26 cellular contexts compared by ENCODE assay signal in the genomic region with DNA sequence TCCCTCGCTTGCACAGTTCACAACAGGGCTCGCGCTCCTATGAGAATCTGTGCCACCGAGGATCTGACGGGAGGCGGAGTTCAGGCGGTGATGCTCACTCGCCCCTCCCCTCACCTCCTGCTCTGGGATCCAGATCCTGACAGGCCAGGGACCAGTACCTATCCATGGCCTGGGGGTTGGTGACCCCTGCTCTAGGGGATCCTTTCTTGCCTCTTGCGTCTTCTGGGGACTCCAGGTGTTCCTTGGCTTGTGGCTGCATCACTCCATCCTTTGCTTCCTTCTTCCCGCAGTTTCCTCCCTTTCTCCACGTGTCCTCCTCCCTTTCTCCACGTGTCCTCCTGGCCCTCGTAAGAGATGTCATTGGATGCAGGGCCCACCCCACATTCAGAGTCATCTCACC. TPM values are rescaled to one million over a fixed set of nuclear protein-coding genes. Genes with fewer than 3 reads are reported as not detected.
"Had no signal": no experiment of that assay in that cellular context is flagged by ENCODE, and none has a peak within 500 bp of the region (broad histone marks: within the 10 kb centered on the region; RNA-seq: fewer than 3 reads in every experiment).

No MANE protein-coding gene starts in this region.

- ATAC-seq: activated CD4-positive, alpha-beta T cell treated with anti-CD3 and anti-CD28 coated beads for 36 hours; gastroesophageal sphincter; heart right ventricle; left cardiac atrium; mucosa of descending colon; right lobe of liver; WTC11 had no signal

- H3K27ac ChIP-seq: adrenal gland, coronary artery, esophagus squamous epithelium, gastroesophageal sphincter, heart right ventricle, right lobe of liver, tibial artery, uterus had no signal

- H3K36me3 ChIP-seq: uterus had no signal

- DNase-seq: activated CD4-positive, alpha-beta T cell treated with anti-CD3 and anti-CD28 coated beads for 36 hours; activated CD4-positive, alpha-beta T cell treated with anti-CD3 and anti-CD28 coated beads, Interleukin-2, amount 50 U/mL, for 48 hours; activated gamma-delta T cell treated with Interleukin-2 at 50 U/mL for 16 hours; esophagus squamous epithelium; heart right ventricle; islet precursor cell; left cardiac atrium; mesenchymal stem cell; mucosa of descending colon; nucleus accumbens; right lobe of liver; small intestine; stimulated activated CD4-positive, alpha-beta T cell treated with anti-CD3 and anti-CD28 coated beads, Interleukin-2, amount 100 ng/mL, for 24 hours; stimulated activated naive CD4-positive, alpha-beta T cell; T1000; tibial artery; uterus had no signal

- H3K4me3 ChIP-seq: adrenal gland, coronary artery, esophagus squamous epithelium, gastroesophageal sphincter, heart right ventricle, mucosa of descending colon, right lobe of liver, tibial artery, uterus had no signal

- H3K27me3 ChIP-seq: adrenal gland, esophagus squamous epithelium, gastroesophageal sphincter, heart right ventricle, right lobe of liver, tibial artery, uterus had no signal

- H3K9me3 ChIP-seq: adrenal gland, esophagus squamous epithelium, gastroesophageal sphincter, mucosa of descending colon, right lobe of liver, tibial artery, uterus had no signal

- H3K4me1 ChIP-seq: adrenal gland, esophagus squamous epithelium, gastroesophageal sphincter, tibial artery, uterus had no signal

RNA-seq across cellular contexts. Expression of a gene that starts 30.6 kb away (rescaled TPM):
- total RNA-seq: activated CD8-positive, alpha-beta memory T cell treated with anti-CD3 and anti-CD28 coated beads for 36 hours; astrocyte; gastroesophageal sphincter; left cardiac atrium had no signal

RNA-seq across cellular contexts. Expression of a gene that starts 41.4 kb away (rescaled TPM):
- total RNA-seq: activated CD4-positive, alpha-beta T cell treated with anti-CD3 and anti-CD28 coated beads for 36 hours; activated CD8-positive, alpha-beta memory T cell treated with anti-CD3 and anti-CD28 coated beads for 36 hours; activated T-helper 1 cell treated with anti-CD3 and anti-CD28 coated beads, Interleukin-12 subunit alpha, Interleukin-12 subunit beta, Interleukin-2, Interleukin-4 antibody, amounts not matched to agents 30 ng/mL and 10 ng/mL and 1 ng/mL, durations not matched to agents 14 hours and 24 hours and 36 hours; astrocyte; heart right ventricle; left cardiac atrium; WTC11 had no signal
- polyA plus RNA-seq: adrenal gland, heart right ventricle, neural cell had no signal

RNA-seq across cellular contexts. Expression of a gene that starts 51.8 kb away (rescaled TPM):
- total RNA-seq: activated CD8-positive, alpha-beta memory T cell treated with anti-CD3 and anti-CD28 coated beads for 36 hours; activated T-helper 1 cell treated with anti-CD3 and anti-CD28 coated beads, Interleukin-12 subunit alpha, Interleukin-12 subunit beta, Interleukin-2, Interleukin-4 antibody, amounts not matched to agents 30 ng/mL and 10 ng/mL and 1 ng/mL, durations not matched to agents 14 hours and 24 hours and 36 hours; astrocyte; esophagus squamous epithelium; gastroesophageal sphincter; heart right ventricle; left cardiac atrium; T-helper 1 cell treated with Interleukin-12 subunit alpha and Interleukin-12 subunit beta and Interleukin-4 antibody, amounts not matched to agents 30 ng/mL and 1 ng/mL, for 36 hours; uterus; WTC11 had no signal
- polyA plus RNA-seq: heart right ventricle, neural cell had no signal
